1 cellular context compared by ENCODE assay signal in the genomic region with DNA sequence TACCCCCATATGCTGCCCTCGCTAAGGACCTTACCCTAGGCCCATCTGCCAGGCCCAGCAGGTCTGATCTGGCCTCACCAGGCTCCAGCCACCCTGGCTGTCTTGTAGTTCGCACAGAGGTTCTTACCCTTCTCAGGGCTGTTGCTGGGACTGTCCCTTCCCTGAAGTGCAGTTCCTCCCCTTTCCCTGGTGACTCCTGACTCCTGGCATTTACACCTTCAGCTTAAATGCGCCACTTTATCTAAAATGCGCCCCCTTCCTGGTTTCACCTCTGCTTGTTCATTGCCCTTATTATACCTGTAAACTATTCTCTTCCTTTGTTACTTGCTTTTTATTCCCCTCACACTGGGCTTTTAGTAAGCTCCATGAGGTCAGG.
TF ChIP-seq lines count a peak whose summit lies in the region.

No MANE protein-coding gene starts in this region.

TF ChIP-seq in HepG2, 621 proteins besides CTCF, POLR2A, EP300 and RAD21:
- TF ChIP-seq FOXO4 (CRISPR knock-in tag; conservative IDR thresholded peaks at IDR 0.05), result 0 out of 2 replicates have a peak, but pooled peaks have one; percentile 21
- no peak for TF ChIP-seq ZNF772 (CRISPR knock-in tag; IDR thresholded peaks at IDR 0.05)
